8 cellular contexts compared by ENCODE assay signal in genomic region chr16:1962161-1963153, GRCh38. TPM values are rescaled to one million over a fixed set of nuclear protein-coding genes. Genes with fewer than 3 reads are reported as not detected.
DNase-seq lines count a peak whose midpoint lies in the region; TF ChIP-seq lines count a peak whose summit lies in the region.
"Not testable (repeated sequence)": the region's sequence is repeated elsewhere in the genome, so short reads cannot be mapped to it uniquely, and the experiment has no call there.
"Had no signal": no experiment of that assay in that cellular context is flagged by ENCODE, and none has a peak within 500 bp of the region (broad histone marks: within the 10 kb centered on the region; RNA-seq: fewer than 3 reads in every experiment).

No MANE protein-coding gene starts in this region.

- H3K36me3 ChIP-seq in MG63, result peaks cover 55% of the 10 kb centered on the region
- not testable (repeated sequence) for H3K36me3 ChIP-seq in smooth muscle cell (ENCODE audit: low read depth)

- peak overlapping the region; percentile 95 for H3K27ac Mint-ChIP-seq in activated CD4-positive, alpha-beta memory T cell treated with anti-CD3 and anti-CD28 coated beads, Interleukin-2, amount 10 ng/mL, durations not matched to agents 7 days and 5 days
- H3K27ac Mint-ChIP-seq in immature natural killer cell, result peak overlapping the region in 5 of 6 donors; percentile 40 to 89 (median 73)

- H3K4me1 Mint-ChIP-seq in activated CD4-positive, alpha-beta memory T cell treated with anti-CD3 and anti-CD28 coated beads, Interleukin-2, amount 10 ng/mL, durations not matched to agents 7 days and 5 days, result peaks cover 55% of the 10 kb centered on the region
- H3K4me1 Mint-ChIP-seq in immature natural killer cell, result peaks cover 37 to 52% of the 10 kb centered on the region in 2 donors

- H3K79me2 ChIP-seq in smooth muscle cell (ENCODE audit: low read depth), result peaks cover 48% of the 10 kb centered on the region

- H3K27me3 Mint-ChIP-seq in activated CD4-positive, alpha-beta memory T cell treated with anti-CD3 and anti-CD28 coated beads, Interleukin-2, amount 10 ng/mL, durations not matched to agents 7 days and 5 days, result not testable (repeated sequence)
- peaks cover 13 to 35% (median 16%) of the 10 kb centered on the region in 3 donors for H3K27me3 Mint-ChIP-seq in immature natural killer cell (ENCODE audit: low read depth in 3 of 3)

- H3K9ac ChIP-seq in smooth muscle cell (ENCODE audit: low read depth), result peak overlapping the region; percentile 95

- POLR2A ChIA-PET in activated CD4-positive, alpha-beta memory T cell treated with anti-CD3 and anti-CD28 coated beads, Interleukin-2, amount 10 ng/mL, durations not matched to agents 7 days and 5 days (lab: Charles Lee), result interaction anchor here (0.9 to 9.7 kb wide), 12 partner anchors 9 to 541 kb away, joined by 3 to 149 read pairs (median 10); partner anchors contain the start of genes EME2, GFER, MRPS34 and MSRB1

- H3K9me3 Mint-ChIP-seq in activated CD4-positive, alpha-beta memory T cell treated with anti-CD3 and anti-CD28 coated beads, Interleukin-2, amount 10 ng/mL, durations not matched to agents 7 days and 5 days; immature natural killer cell: not testable (repeated sequence)

- H3K4me3 Mint-ChIP-seq in activated CD4-positive, alpha-beta memory T cell treated with anti-CD3 and anti-CD28 coated beads, Interleukin-2, amount 10 ng/mL, durations not matched to agents 7 days and 5 days, result peak overlapping the region; percentile 84
- peak overlapping the region; percentile 48 to 94 (median 92) for H3K4me3 Mint-ChIP-seq in immature natural killer cell

- H3K4me1 ChIP-seq in smooth muscle cell (ENCODE audit: low read depth), result peaks cover 25% of the 10 kb centered on the region

- H3K4me3 ChIP-seq in MG63, result peak overlapping the region; percentile 99
- peak overlapping the region; percentile 88 to 92 for H3K4me3 ChIP-seq in cardiac fibroblast (replicated peaks in 1 of 2; ENCODE audit: low read depth in 2 of 2, low read length in 2 of 2)
- H3K4me3 ChIP-seq in smooth muscle cell, result peak overlapping the region; percentile 79

- H3K27ac ChIP-seq in smooth muscle cell (ENCODE audit: low read depth), result peak overlapping the region; percentile 95

- H3K27me3 ChIP-seq in MG63; smooth muscle cell (ENCODE audit: low read depth): not testable (repeated sequence)

- H3K9me3 ChIP-seq in MG63; smooth muscle cell (replicated peaks; ENCODE audit: low read depth): not testable (repeated sequence)

- peak overlapping the region; percentile 83 for H3K4me2 ChIP-seq in smooth muscle cell

- peaks cover 53% of the 10 kb centered on the region for H3K36me3 Mint-ChIP-seq in activated CD4-positive, alpha-beta memory T cell treated with anti-CD3 and anti-CD28 coated beads, Interleukin-2, amount 10 ng/mL, durations not matched to agents 7 days and 5 days (ENCODE audit: low read depth)
- H3K36me3 Mint-ChIP-seq in immature natural killer cell, result peaks cover 8 to 13% (median 11%) of the 10 kb centered on the region in 3 donors

- peak; percentile 52 for DNase-seq in DMS 273 (lab: John Stamatoyannopoulos, UW; ENCODE audit: unreplicated experiment)
- not testable (repeated sequence) for DNase-seq in MG63; activated CD4-positive, alpha-beta memory T cell treated with anti-CD3 and anti-CD28 coated beads, Interleukin-2, amount 10 ng/mL, durations not matched to agents 7 days and 5 days; cardiac fibroblast (ENCODE audit: low read depth in 2 of 2); immature natural killer cell; smooth muscle cell (lab: John Stamatoyannopoulos, UW; ENCODE audit: unreplicated experiment)

- CTCF ChIA-PET in activated CD4-positive, alpha-beta memory T cell treated with anti-CD3 and anti-CD28 coated beads, Interleukin-2, amount 10 ng/mL, durations not matched to agents 7 days and 5 days (lab: Charles Lee), result interaction anchor here (1.2 kb wide), 1 partner anchor 42 kb away, joined by 3 read pairs; no protein-coding TSS in a partner anchor

- peaks cover 30% of the 10 kb centered on the region for H3F3A ChIP-seq in smooth muscle cell (ENCODE audit: low read depth)

- 88% methylated on average over 37 of the region's 37 CpGs for WGBS in smooth muscle cell (ENCODE audit: low lambda C conversion rate)

- TF ChIP-seq CTCF in cardiac fibroblast (IDR thresholded peaks at IDR 0.05; ENCODE audit: low read depth, low read length); smooth muscle cell (IDR thresholded peaks at IDR 0.05; ENCODE audit: borderline replicate concordance, insufficient read depth, poor library complexity, severe bottlenecking): not testable (repeated sequence)

- peaks cover 38% of the 10 kb centered on the region for H4K20me1 ChIP-seq in smooth muscle cell (ENCODE audit: low read depth)

- H2AFZ ChIP-seq in smooth muscle cell (ENCODE audit: low read depth), result not testable (repeated sequence)

RNA-seq across cellular contexts. Expression of gene RPS2, which starts 2.2 kb away (rescaled TPM):
- total RNA-seq in MG63 (2014; rRNA removed; shearing (Covaris generic); ENCODE audit: low replicate concordance), result 8,634 and 16,603 TPM in 2 replicates
- total RNA-seq in activated CD4-positive, alpha-beta memory T cell treated with anti-CD3 and anti-CD28 coated beads, Interleukin-2, amount 10 ng/mL, durations not matched to agents 7 days and 5 days, result 1,000 to 10,000 TPM; 2,364 to 2,405 TPM
- 1,000 to 10,000 TPM; 2,221 to 2,989 (median 2,668) TPM for polyA plus RNA-seq in immature natural killer cell
- 2,263 and 2,576 TPM in 2 replicates for total RNA-seq in smooth muscle cell
- polyA plus RNA-seq in smooth muscle cell, result 2,041 and 2,061 TPM in 2 replicates

RNA-seq across cellular contexts. Expression of gene NDUFB10, which starts 3.1 kb away (rescaled TPM):
- 406 and 819 TPM in 2 replicates for total RNA-seq in MG63 (2014; rRNA removed; shearing (Covaris generic); ENCODE audit: low replicate concordance)
- total RNA-seq in activated CD4-positive, alpha-beta memory T cell treated with anti-CD3 and anti-CD28 coated beads, Interleukin-2, amount 10 ng/mL, durations not matched to agents 7 days and 5 days, result 100 to 1,000 TPM; 131 to 138 TPM
- polyA plus RNA-seq in immature natural killer cell (100 to 1,000 TPM; 201 to 232 (median 203) TPM), smooth muscle cell (278 and 295 TPM in 2 replicates)
- total RNA-seq in smooth muscle cell, result 125 and 176 TPM in 2 replicates

RNA-seq across cellular contexts. Expression of gene RNF151, which starts 4.2 kb away (rescaled TPM):
- not detected in 2 replicates for total RNA-seq in MG63 (2014; rRNA removed; shearing (Covaris generic); ENCODE audit: low replicate concordance)
- not detected for total RNA-seq in activated CD4-positive, alpha-beta memory T cell treated with anti-CD3 and anti-CD28 coated beads, Interleukin-2, amount 10 ng/mL, durations not matched to agents 7 days and 5 days
- polyA plus RNA-seq in immature natural killer cell (not detected), smooth muscle cell (not detected in 2 replicates)
- not detected in 2 replicates for total RNA-seq in smooth muscle cell
- total RNA-seq: heart right ventricle, skeletal muscle tissue had no signal
- polyA plus RNA-seq: heart right ventricle had no signal

RNA-seq across cellular contexts. Expression of gene RPL3L, which starts 8.0 kb away (rescaled TPM):
- total RNA-seq in MG63 (2014; rRNA removed; shearing (Covaris generic); ENCODE audit: low replicate concordance), result not detected in 2 replicates
- not detected for total RNA-seq in activated CD4-positive, alpha-beta memory T cell treated with anti-CD3 and anti-CD28 coated beads, Interleukin-2, amount 10 ng/mL, durations not matched to agents 7 days and 5 days
- polyA plus RNA-seq in immature natural killer cell (not detected), smooth muscle cell (0.21 TPM in 1 of 2 replicates, not detected in the other)
- total RNA-seq in smooth muscle cell, result not detected in 2 replicates

RNA-seq across cellular contexts. Expression of gene TBL3, which starts 9.4 kb away (rescaled TPM):
- total RNA-seq in MG63 (2014; rRNA removed; shearing (Covaris generic); ENCODE audit: low replicate concordance), result 75.4 and 134 TPM in 2 replicates
- 10 to 100 TPM; 27.7 to 28.7 TPM for total RNA-seq in activated CD4-positive, alpha-beta memory T cell treated with anti-CD3 and anti-CD28 coated beads, Interleukin-2, amount 10 ng/mL, durations not matched to agents 7 days and 5 days
- 10 to 100 TPM; 34.4 to 66.1 (median 59.8) TPM for polyA plus RNA-seq in immature natural killer cell
- 25.8 and 28.5 TPM in 2 replicates for total RNA-seq in smooth muscle cell
- 62.0 and 81.7 TPM in 2 replicates for polyA plus RNA-seq in smooth muscle cell
